ENCODE assay signal across 19 cellular contexts in genomic region chr3:62758296-62759066, GRCh38.
"Had no signal": no experiment of that assay in that cellular context is flagged by ENCODE, and none has a peak within 500 bp of the region (broad histone marks: within the 10 kb centered on the region; RNA-seq: fewer than 3 reads in every experiment).

No MANE protein-coding gene starts in this region.

- ATAC-seq: left lobe of liver; stimulated activated naive CD8-positive, alpha-beta T cell treated with anti-CD3 and anti-CD28 coated beads, Interleukin-15, Interleukin-2, amounts not matched to agents 100 U/mL and 50 U/mL, for 24 hours had no signal

- H3K4me3 ChIP-seq: lung, spleen, upper lobe of left lung had no signal

- H3K36me3 ChIP-seq: brain microvascular endothelial cell, spleen, upper lobe of left lung had no signal

- H3K27ac ChIP-seq: brain microvascular endothelial cell, spleen, upper lobe of left lung had no signal

- H3K9me3 ChIP-seq: spleen, upper lobe of left lung had no signal

- H3K4me1 Mint-ChIP-seq: activated naive CD4-positive, alpha-beta T cell treated with anti-CD3 and anti-CD28 coated beads, Interleukin-2, amount 50 U/mL, for 24 hours; naive B cell had no signal

- H3K27me3 Mint-ChIP-seq: activated naive CD4-positive, alpha-beta T cell treated with anti-CD3 and anti-CD28 coated beads, Interleukin-2, amount 50 U/mL, for 24 hours; dendritic cell treated with granulocyte-macrophage colony-stimulating factor and Interleukin-4, amounts not matched to agents 40 ng/mL and 50 ng/mL, for 4 days; naive B cell had no signal

- H3K27ac Mint-ChIP-seq: activated naive CD4-positive, alpha-beta T cell treated with anti-CD3 and anti-CD28 coated beads, Interleukin-2, amount 50 U/mL, for 24 hours; dendritic cell treated with granulocyte-macrophage colony-stimulating factor and Interleukin-4, amounts not matched to agents 40 ng/mL and 50 ng/mL, for 4 days; naive B cell had no signal

- FAIRE-seq: endometrium, kidney had no signal

- H3K27me3 ChIP-seq: brain microvascular endothelial cell, spleen, upper lobe of left lung had no signal

- DNase-seq: activated CD4-positive, alpha-beta T cell treated with anti-CD3 and anti-CD28 coated beads, Interleukin-2, amount 50 U/mL, for 1 hour; activated gamma-delta T cell treated with Interleukin-2 at 50 U/mL for 16 hours; activated T-cell treated with anti-CD3 and anti-CD28 coated beads, Interleukin-2, amount 50 U/mL, for 1 hour; aorta; brain microvascular endothelial cell; caudate nucleus; effector CD4-positive, alpha-beta T cell; kidney; naive B cell; nucleus accumbens; spleen; stimulated activated CD4-positive, alpha-beta T cell treated with anti-CD3 and anti-CD28 coated beads, Interleukin-4, amount 100 ng/mL, for 1 hour; stimulated activated naive CD8-positive, alpha-beta T cell treated with anti-CD3 and anti-CD28 coated beads, Interleukin-15, Interleukin-2, amounts not matched to agents 100 U/mL and 50 U/mL, for 24 hours; upper lobe of left lung had no signal

- H3K4me1 ChIP-seq: spleen, upper lobe of left lung had no signal

- H3K4me3 Mint-ChIP-seq: activated naive CD4-positive, alpha-beta T cell treated with anti-CD3 and anti-CD28 coated beads, Interleukin-2, amount 50 U/mL, for 24 hours; dendritic cell treated with granulocyte-macrophage colony-stimulating factor and Interleukin-4, amounts not matched to agents 40 ng/mL and 50 ng/mL, for 4 days; naive B cell had no signal

- H3K36me3 Mint-ChIP-seq: activated naive CD4-positive, alpha-beta T cell treated with anti-CD3 and anti-CD28 coated beads, Interleukin-2, amount 50 U/mL, for 24 hours; naive B cell had no signal
